1 cellular context compared by ENCODE assay signal in genomic region chr1:183602510-183602909, GRCh38.
TF ChIP-seq lines count a peak whose summit lies in the region.

No MANE protein-coding gene starts in this region.

TF ChIP-seq in GM12878, 131 proteins besides CTCF, POLR2A, EP300 and RAD21:
- TF ChIP-seq PKNOX1 (IDR thresholded peaks at IDR 0.05) (peak; percentile 82), MXI1 (IDR thresholded peaks at IDR 0.05; ENCODE audit: low read depth, low read length) (no peak), CHD1 (IDR thresholded peaks at IDR 0.05; ENCODE audit: low read depth, low read length) (no peak)
- TF ChIP-seq, protein P1, sequence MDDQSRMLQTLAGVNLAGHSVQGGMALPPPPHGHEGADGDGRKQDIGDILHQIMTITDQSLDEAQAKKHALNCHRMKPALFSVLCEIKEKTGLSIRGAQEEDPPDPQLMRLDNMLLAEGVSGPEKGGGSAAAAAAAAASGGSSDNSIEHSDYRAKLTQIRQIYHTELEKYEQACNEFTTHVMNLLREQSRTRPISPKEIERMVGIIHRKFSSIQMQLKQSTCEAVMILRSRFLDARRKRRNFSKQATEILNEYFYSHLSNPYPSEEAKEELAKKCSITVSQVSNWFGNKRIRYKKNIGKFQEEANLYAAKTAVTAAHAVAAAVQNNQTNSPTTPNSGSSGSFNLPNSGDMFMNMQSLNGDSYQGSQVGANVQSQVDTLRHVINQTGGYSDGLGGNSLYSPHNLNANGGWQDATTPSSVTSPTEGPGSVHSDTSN (IDR thresholded peaks at IDR 0.05; ENCODE audit: insufficient replicate concordance, low read depth, low read length) = peak; percentile 60
